In the genomic region with DNA sequence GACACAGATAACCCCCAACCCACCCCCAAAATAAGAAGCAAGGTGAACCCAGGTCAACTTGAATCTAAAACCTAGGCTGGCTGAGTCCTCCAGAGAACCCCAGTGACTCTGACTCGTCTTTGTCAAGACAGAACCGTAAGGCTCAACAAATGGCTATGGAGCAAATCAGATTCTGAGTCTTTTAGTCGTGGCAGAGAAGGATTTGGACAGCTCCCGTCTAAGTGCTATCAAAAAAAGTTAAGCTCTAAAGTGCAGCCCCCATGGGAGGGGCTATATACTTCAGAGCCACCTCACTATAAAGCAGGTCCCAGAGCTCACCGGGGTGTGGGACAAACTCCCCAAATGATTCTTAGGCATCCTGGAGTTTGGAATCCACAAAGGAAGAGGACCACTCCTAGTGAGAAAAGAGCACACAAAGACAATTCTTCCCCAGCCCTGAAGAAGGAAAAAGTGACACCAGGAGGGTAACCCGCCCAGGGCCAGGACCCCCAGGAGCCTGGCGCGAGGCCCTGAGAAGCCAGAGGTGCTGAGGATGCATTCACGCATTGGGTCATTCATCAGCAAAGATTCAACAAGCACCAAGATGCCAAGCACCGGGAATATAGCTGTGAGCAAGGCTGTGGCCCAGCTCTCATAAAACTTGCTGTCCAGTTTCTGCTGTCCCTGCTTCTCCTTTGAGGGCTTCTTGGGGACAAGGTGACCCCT, we compare ENCODE assay signal across 25 cellular contexts. TPM values are rescaled to one million over a fixed set of nuclear protein-coding genes. Genes with fewer than 3 reads are reported as not detected.
DNase-seq lines count a peak whose midpoint lies in the region; ATAC-seq, FAIRE-seq and TF ChIP-seq lines count a peak whose summit lies in the region.
"Had no signal": no experiment of that assay in that cellular context is flagged by ENCODE, and none has a peak within 500 bp of the region (broad histone marks: within the 10 kb centered on the region; RNA-seq: fewer than 3 reads in every experiment).

No MANE protein-coding gene starts in this region.

- peak overlapping the region in 1 of 2 experiments; percentile 7 for H3K14ac ChIP-seq in mesenchymal stem cell (ENCODE audit: low read length in 2 of 2)

- no peak overlapping the region for H2BK15ac ChIP-seq in mesenchymal stem cell (ENCODE audit: low read depth, poor library complexity, severe bottlenecking)

- no peak overlapping the region for H2BK12ac ChIP-seq in mesenchymal stem cell (ENCODE audit: low read length in 2 of 2)

- no peak for FAIRE-seq in GM12892 (lab: Jason Lieb, UNC)
- FAIRE-seq: GM12878, GM19239, H54, HepG2 had no signal

- H2BK120ac ChIP-seq in mesenchymal stem cell (ENCODE audit: low read depth, low read length) = no peak overlapping the region

- no peaks in the 10 kb centered on the region for H3K36me3 Mint-ChIP-seq in osteocyte (ENCODE audit: unreplicated experiment)
- H3K36me3 Mint-ChIP-seq: CD4-positive, CD25-positive, alpha-beta regulatory T cell; CD8-positive, alpha-beta memory T cell; IgD-negative memory B cell had no signal

- H3K4me1 Mint-ChIP-seq in osteocyte (ENCODE audit: unreplicated experiment) = peaks cover 2% of the 10 kb centered on the region
- H3K4me1 Mint-ChIP-seq: CD4-positive, CD25-positive, alpha-beta regulatory T cell had no signal

- no peak overlapping the region for H3K27ac Mint-ChIP-seq in osteocyte (ENCODE audit: unreplicated experiment)
- H3K27ac Mint-ChIP-seq: CD4-positive, CD25-positive, alpha-beta regulatory T cell; IgD-negative memory B cell had no signal

- peaks cover 35% of the 10 kb centered on the region for H3K27me3 Mint-ChIP-seq in osteocyte (ENCODE audit: unreplicated experiment)

- no peak overlapping the region for H3K4me3 ChIP-seq in cardiac muscle cell
- no peak overlapping the region for H3K4me3 ChIP-seq in mesenchymal stem cell (ENCODE audit: insufficient read depth in 1 of 2, low read depth in 1 of 2, low read length in 2 of 2)
- H3K4me3 ChIP-seq: GM12878, GM23248 had no signal

- no peaks in the 10 kb centered on the region for H3K36me3 ChIP-seq in cardiac muscle cell
- H3K36me3 ChIP-seq in mesenchymal stem cell (ENCODE audit: control insufficient read depth in 1 of 2, insufficient read depth in 2 of 2, low read depth in 1 of 2, low read length in 2 of 2) = no peaks in the 10 kb centered on the region
- H3K36me3 ChIP-seq: BE2C had no signal

- peak; percentile 5 to 6 for DNase-seq in cardiac muscle cell (ENCODE audit: low read depth in 1 of 2, low spot score in 1 of 2)
- no peak for DNase-seq in left cardiac atrium
- DNase-seq in osteocyte (ENCODE audit: extremely low spot score, unreplicated experiment) = peak; percentile 75
- no peak for DNase-seq in GM12892 (ENCODE audit: insufficient read length)
- no peak for DNase-seq in mesenchymal stem cell
- DNase-seq: ACHN; BE2C; C1 segment of cervical spinal cord; CD4-positive, CD25-positive, alpha-beta regulatory T cell; CD8-positive, alpha-beta memory T cell; COR-L47; DMS 273 treated with DMSO at 0.1 percent for 48 hours; DMS53; DND-41; EL; GM23248; HCEC 1CT had no signal

- TF ChIP-seq EP300 in Ishikawa (IDR thresholded peaks at IDR 0.05; ENCODE audit: borderline replicate concordance) = no peak

- no peak overlapping the region for H3K4ac ChIP-seq in mesenchymal stem cell (ENCODE audit: low read depth in 1 of 2, low read length in 2 of 2)

- H3K9me3 Mint-ChIP-seq in osteocyte (ENCODE audit: unreplicated experiment) = no peaks in the 10 kb centered on the region
- H3K9me3 Mint-ChIP-seq: CD8-positive, alpha-beta memory T cell had no signal

- TF ChIP-seq RAD21 in Ishikawa (IDR thresholded peaks at IDR 0.05; ENCODE audit: low read depth) = no peak

- no peak overlapping the region for H4K91ac ChIP-seq in mesenchymal stem cell (ENCODE audit: low read length)

- no peak overlapping the region for H3K23ac ChIP-seq in mesenchymal stem cell (ENCODE audit: low read length in 2 of 2)

- no peak overlapping the region for H2AK5ac ChIP-seq in mesenchymal stem cell (ENCODE audit: low read length, severe bottlenecking)

- no peak overlapping the region for H3K4me3 Mint-ChIP-seq in osteocyte (ENCODE audit: unreplicated experiment)
- H3K4me3 Mint-ChIP-seq: CD4-positive, CD25-positive, alpha-beta regulatory T cell; CD8-positive, alpha-beta memory T cell; IgD-negative memory B cell had no signal

- TF ChIP-seq CTCF in cardiac muscle cell (IDR thresholded peaks at IDR 0.05; ENCODE audit: low read depth, low read length) = no peak
- TF ChIP-seq CTCF in osteocyte (IDR thresholded peaks at IDR 0.05) = no peak

- H3K4me2 ChIP-seq in mesenchymal stem cell (ENCODE audit: low read length, poor library complexity, severe bottlenecking) = no peak overlapping the region

- H3K4me1 ChIP-seq in cardiac muscle cell (ENCODE audit: low read depth) (no peaks in the 10 kb centered on the region), mesenchymal stem cell (ENCODE audit: control insufficient read depth, insufficient read depth, low read depth, low read length) (no peaks in the 10 kb centered on the region)
- H3K4me1 ChIP-seq: BE2C had no signal

- H3K9ac ChIP-seq in mesenchymal stem cell (ENCODE audit: low read length) = no peak overlapping the region
- H3K9ac ChIP-seq: GM23248 had no signal

- no peak overlapping the region for H2AFZ ChIP-seq in mesenchymal stem cell (ENCODE audit: low read depth, low read length)
- H2AFZ ChIP-seq: GM23248 had no signal

- WGBS in mesenchymal stem cell = 87% methylated on average over 10 of the region's 10 CpGs

- H2BK5ac ChIP-seq in mesenchymal stem cell (ENCODE audit: low read depth, low read length, poor library complexity, severe bottlenecking) = no peak overlapping the region

- H3K79me1 ChIP-seq in mesenchymal stem cell (replicated peaks; ENCODE audit: low read length, poor library complexity, severe bottlenecking) = no peaks in the 10 kb centered on the region

- intact Hi-C loops in left cardiac atrium (cut with DNase I) = no loop called here

- TF ChIP-seq POLR2A in GM12892 (IDR thresholded peaks at IDR 0.05; ENCODE audit: low read depth, low read length) = no peak

- H3K18ac ChIP-seq in mesenchymal stem cell (ENCODE audit: low read depth in 1 of 2, low read length in 2 of 2) = no peak overlapping the region

- no peak overlapping the region for H4K8ac ChIP-seq in mesenchymal stem cell (ENCODE audit: low read length)

- no peaks in the 10 kb centered on the region for H3K9me3 ChIP-seq in cardiac muscle cell (ENCODE audit: low read depth)
- no peaks in the 10 kb centered on the region for H3K9me3 ChIP-seq in mesenchymal stem cell (ENCODE audit: control insufficient read depth, low read length)
- H3K9me3 ChIP-seq: BE2C had no signal

- no peak for ATAC-seq in left cardiac atrium
- ATAC-seq: GM12878, HepG2 had no signal

- no peak overlapping the region for H3K27ac ChIP-seq in cardiac muscle cell
- no peak overlapping the region for H3K27ac ChIP-seq in mesenchymal stem cell (ENCODE audit: low read length, poor library complexity, severe bottlenecking)
- H3K27ac ChIP-seq: GM23248 had no signal

- H3K27me3 ChIP-seq in cardiac muscle cell = no peaks in the 10 kb centered on the region
- peaks cover 8 to 34% of the 10 kb centered on the region in 2 experiments for H3K27me3 ChIP-seq in mesenchymal stem cell (ENCODE audit: control insufficient read depth in 1 of 2, insufficient read depth in 1 of 2, low read length in 2 of 2)
- H3K27me3 ChIP-seq: BE2C had no signal

TF ChIP-seq in Ishikawa, 13 proteins besides CTCF, POLR2A, EP300 and RAD21:
- TF ChIP-seq FOXM1 (IDR thresholded peaks at IDR 0.05; ENCODE audit: borderline replicate concordance, low read depth) (no peak), TCF12 (IDR thresholded peaks at IDR 0.05; ENCODE audit: low read depth) (no peak)
- TF ChIP-seq, protein P1, sequence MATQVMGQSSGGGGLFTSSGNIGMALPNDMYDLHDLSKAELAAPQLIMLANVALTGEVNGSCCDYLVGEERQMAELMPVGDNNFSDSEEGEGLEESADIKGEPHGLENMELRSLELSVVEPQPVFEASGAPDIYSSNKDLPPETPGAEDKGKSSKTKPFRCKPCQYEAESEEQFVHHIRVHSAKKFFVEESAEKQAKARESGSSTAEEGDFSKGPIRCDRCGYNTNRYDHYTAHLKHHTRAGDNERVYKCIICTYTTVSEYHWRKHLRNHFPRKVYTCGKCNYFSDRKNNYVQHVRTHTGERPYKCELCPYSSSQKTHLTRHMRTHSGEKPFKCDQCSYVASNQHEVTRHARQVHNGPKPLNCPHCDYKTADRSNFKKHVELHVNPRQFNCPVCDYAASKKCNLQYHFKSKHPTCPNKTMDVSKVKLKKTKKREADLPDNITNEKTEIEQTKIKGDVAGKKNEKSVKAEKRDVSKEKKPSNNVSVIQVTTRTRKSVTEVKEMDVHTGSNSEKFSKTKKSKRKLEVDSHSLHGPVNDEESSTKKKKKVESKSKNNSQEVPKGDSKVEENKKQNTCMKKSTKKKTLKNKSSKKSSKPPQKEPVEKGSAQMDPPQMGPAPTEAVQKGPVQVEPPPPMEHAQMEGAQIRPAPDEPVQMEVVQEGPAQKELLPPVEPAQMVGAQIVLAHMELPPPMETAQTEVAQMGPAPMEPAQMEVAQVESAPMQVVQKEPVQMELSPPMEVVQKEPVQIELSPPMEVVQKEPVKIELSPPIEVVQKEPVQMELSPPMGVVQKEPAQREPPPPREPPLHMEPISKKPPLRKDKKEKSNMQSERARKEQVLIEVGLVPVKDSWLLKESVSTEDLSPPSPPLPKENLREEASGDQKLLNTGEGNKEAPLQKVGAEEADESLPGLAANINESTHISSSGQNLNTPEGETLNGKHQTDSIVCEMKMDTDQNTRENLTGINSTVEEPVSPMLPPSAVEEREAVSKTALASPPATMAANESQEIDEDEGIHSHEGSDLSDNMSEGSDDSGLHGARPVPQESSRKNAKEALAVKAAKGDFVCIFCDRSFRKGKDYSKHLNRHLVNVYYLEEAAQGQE (IDR thresholded peaks at IDR 0.05; ENCODE audit: low read depth) = peak; percentile 77

RNA-seq across cellular contexts. Expression of a gene that starts 25.4 kb away (rescaled TPM):
- total RNA-seq in cardiac muscle cell (not detected in 2 replicates), left cardiac atrium (not detected), osteocyte (not detected in 2 replicates)
- not detected in 2 replicates for polyA plus RNA-seq in cardiac muscle cell
- not detected for polyA plus RNA-seq in GM12892 (2012; ENCODE audit: missing spikeins)
- not detected for polyA plus RNA-seq in mesenchymal stem cell (2013, experiment 1 of 2)
- not detected for polyA plus RNA-seq in mesenchymal stem cell (2013, experiment 2 of 2)
- total RNA-seq: A172; CD4-positive, CD25-positive, alpha-beta regulatory T cell; CD8-positive, alpha-beta memory T cell; G401; GM12878; GM23248; HepG2 had no signal
- polyA plus RNA-seq: CD4-positive, CD25-positive, alpha-beta regulatory T cell; CD8-positive, alpha-beta memory T cell; GM12878; GM23248; HepG2; IgD-negative memory B cell had no signal

Comparison
In these comparisons a context has a peak if more than half of its experiments do, and no peak if none do; other contexts are left out.
1. DNase-seq: peak in cardiac muscle cell (2 of 2) and osteocyte (single experiment); none in left cardiac atrium (single experiment), GM12892 (single experiment) and mesenchymal stem cell (single experiment).